16 cellular contexts compared by ENCODE assay signal in the genomic region with DNA sequence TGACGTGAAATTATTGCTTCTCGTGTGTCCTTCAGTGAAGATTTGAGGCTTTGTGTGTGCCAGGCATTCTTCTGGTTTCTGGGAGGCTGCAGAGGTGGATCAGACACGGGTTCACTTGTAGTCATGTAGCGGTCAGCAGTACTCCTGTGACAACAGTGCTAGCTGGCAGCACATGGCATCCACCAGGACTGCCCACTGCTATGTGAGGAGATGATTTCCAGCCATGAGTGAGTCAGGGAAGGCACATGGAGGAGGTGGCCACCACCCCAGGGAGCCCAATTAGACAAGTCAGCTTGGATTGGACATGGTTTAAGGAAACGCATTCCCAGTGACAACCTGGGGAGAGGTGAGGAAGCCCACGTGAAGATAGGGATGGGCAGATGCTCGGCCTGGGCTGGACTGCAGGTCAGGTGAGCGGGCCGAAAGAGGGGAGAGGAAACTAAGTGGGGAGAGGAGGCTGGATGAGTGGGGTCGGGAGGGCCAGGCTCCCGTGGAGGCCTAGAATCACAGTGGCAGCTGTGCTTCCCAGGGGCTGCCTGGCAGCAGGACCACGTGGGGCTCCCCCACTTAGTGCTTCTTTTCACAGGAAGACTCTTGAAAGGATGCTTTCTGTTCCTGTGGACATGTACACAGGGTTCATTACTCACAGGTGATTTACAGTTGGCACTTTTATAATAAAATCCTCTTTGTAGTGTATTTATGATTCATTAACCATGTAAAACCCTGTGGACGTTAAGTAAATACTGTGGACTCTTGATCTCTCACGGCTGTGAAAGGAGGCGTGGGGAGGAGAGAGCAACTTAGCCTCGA.
DNase-seq lines count a peak whose midpoint lies in the region; ATAC-seq and TF ChIP-seq lines count a peak whose summit lies in the region.
"Had no signal": no experiment of that assay in that cellular context is flagged by ENCODE, and none has a peak within 500 bp of the region (broad histone marks: within the 10 kb centered on the region; RNA-seq: fewer than 3 reads in every experiment).

No MANE protein-coding gene starts in this region.

- 67 to 75% methylated on average over 16 of the region's 16 CpGs for WGBS in body of pancreas, 2 donors

- H3K36me3 ChIP-seq in body of pancreas (replicated peaks in 1 of 2; ENCODE audit: insufficient read depth in 1 of 2, low read depth in 2 of 2) = peaks cover 0 to 17% of the 10 kb centered on the region in 2 donors

- no peaks in the 10 kb centered on the region for H3K27me3 ChIP-seq in body of pancreas
- H3K27me3 ChIP-seq: brain microvascular endothelial cell, gastroesophageal sphincter had no signal

- no peak for TF ChIP-seq POLR2A in body of pancreas (IDR thresholded peaks at IDR 0.05)

- no peak overlapping the region for H3K27ac ChIP-seq in body of pancreas
- H3K27ac ChIP-seq: brain microvascular endothelial cell, gastroesophageal sphincter had no signal

- no peak for TF ChIP-seq CTCF in body of pancreas (IDR thresholded peaks at IDR 0.05)

- ATAC-seq in body of pancreas (peak; percentile 43), HG03108 (IDR thresholded peaks at IDR 0.05; ENCODE audit: unreplicated experiment) (no peak), left lobe of liver (no peak)
- ATAC-seq: gastroesophageal sphincter, mucosa of descending colon had no signal

- no peak overlapping the region for H3K4me3 ChIP-seq in body of pancreas
- H3K4me3 ChIP-seq: gastroesophageal sphincter, mucosa of descending colon had no signal

- intact Hi-C loops in body of pancreas (cut with DNase I) (no loop called here), posterior vena cava (cut with DNase I) (no loop called here)

- DNase-seq in ELR (ENCODE audit: low read depth) = peak; percentile 23
- peak; percentile 92 for DNase-seq in NCI-H146 treated with DMSO at 0.1 percent for 48 hours (lab: John Stamatoyannopoulos, UW; ENCODE audit: unreplicated experiment)
- DNase-seq in body of pancreas = peak in 2 of 4 donors; percentile 40 to 52
- peak; percentile 61 for DNase-seq in posterior vena cava (ENCODE audit: low spot score)
- no peak for DNase-seq in activated CD4-positive, alpha-beta T cell treated with anti-CD3 and anti-CD28 coated beads, Interleukin-2, amount 50 U/mL, for 4 hours
- DNase-seq in left lobe of liver (ENCODE audit: low spot score) = no peak
- DNase-seq: activated CD4-positive, alpha-beta T cell treated with anti-CD3 and anti-CD28 coated beads, Interleukin-2, amount 50 U/mL, for 48 hours; brain microvascular endothelial cell; GF-D8; mucosa of descending colon; MV-4-11; NCI-H526 treated with DMSO at 0.1 percent for 48 hours; stimulated activated CD4-positive, alpha-beta T cell treated with anti-CD3 and anti-CD28 coated beads, Interleukin-1b, Interleukin-23, amount 100 ng/mL, for 48 hours; T-helper 9 cell had no signal

- no peaks in the 10 kb centered on the region for H3K9me3 ChIP-seq in body of pancreas
- H3K9me3 ChIP-seq: gastroesophageal sphincter, mucosa of descending colon had no signal

- H3K4me1 ChIP-seq in body of pancreas = no peaks in the 10 kb centered on the region
- H3K4me1 ChIP-seq: gastroesophageal sphincter had no signal

Comparison
In these comparisons a context has a peak if more than half of its experiments do, and no peak if none do; other contexts are left out.
1. DNase-seq: peak in ELR (single experiment), NCI-H146 treated with DMSO at 0.1 percent for 48 hours (single experiment) and posterior vena cava (single experiment); none in activated CD4-positive, alpha-beta T cell treated with anti-CD3 and anti-CD28 coated beads, Interleukin-2, amount 50 U/mL, for 4 hours (0 of 2) and left lobe of liver (single experiment).